Comparison of ENCODE assay signal across 8 cellular contexts in the genomic region with DNA sequence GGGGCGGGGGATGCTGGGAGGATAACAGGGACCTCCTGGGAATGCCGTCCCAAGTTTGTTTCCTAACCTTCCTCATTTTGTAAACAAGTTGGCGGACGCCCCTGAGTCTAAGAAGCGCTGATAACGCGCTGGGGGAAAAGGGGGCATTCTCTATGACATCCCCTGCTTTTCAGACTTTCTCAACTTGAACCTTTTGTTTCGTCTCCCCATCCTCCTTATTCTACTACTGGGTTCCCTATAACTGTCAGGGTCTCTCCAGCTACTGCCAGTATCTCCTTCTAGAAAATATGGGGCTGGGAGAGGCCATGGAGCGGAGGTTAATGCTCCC. TPM values are rescaled to one million over a fixed set of nuclear protein-coding genes. Genes with fewer than 3 reads are reported as not detected.
A peak's percentile ranks its signal among the peaks of the same experiment; 100 is the strongest.
DNase-seq lines count a peak whose midpoint lies in the region; ATAC-seq and TF ChIP-seq lines count a peak whose summit lies in the region.

No MANE protein-coding gene starts in this region.

- CTCF ChIA-PET in AG04449 (lab: Yijun Ruan, JAX) = no interaction called here
- CTCF ChIA-PET in naive thymus-derived CD4-positive, alpha-beta T cell (lab: Charles Lee) = no interaction called here

- intact Hi-C loops in colonic mucosa (cut with DNase I) = no loop called here
- intact Hi-C loops in naive thymus-derived CD4-positive, alpha-beta T cell (cut with micrococcal nuclease) = loop anchor here (5.0 to 10.0 kb wide), 2 partner anchors 47 to 684 kb away; partner anchors contain the start of gene SERGEF (in 1 of the 2)

- H3K36me3 Mint-ChIP-seq in naive thymus-derived CD4-positive, alpha-beta T cell = no peaks in the 10 kb centered on the region

- H3K9me3 Mint-ChIP-seq in naive thymus-derived CD4-positive, alpha-beta T cell = no peaks in the 10 kb centered on the region

- no peaks in the 10 kb centered on the region for H3K9me3 ChIP-seq in colonic mucosa
- no peaks in the 10 kb centered on the region for H3K9me3 ChIP-seq in naive thymus-derived CD4-positive, alpha-beta T cell (ENCODE audit: control insufficient read depth in 2 of 3, low read length in 3 of 3)

- ATAC-seq in naive thymus-derived CD4-positive, alpha-beta T cell = no peak
- ATAC-seq in GM18868 (IDR thresholded peaks at IDR 0.05; ENCODE audit: unreplicated experiment) = no peak

- H3K9ac ChIP-seq in colonic mucosa (ENCODE audit: low read depth in 2 of 2, low read length in 2 of 2) = peak overlapping the region; percentile 47 to 83

- H3K36me3 ChIP-seq in colonic mucosa = no peaks in the 10 kb centered on the region
- H3K36me3 ChIP-seq in naive thymus-derived CD4-positive, alpha-beta T cell (ENCODE audit: control insufficient read depth in 2 of 3, insufficient read depth in 3 of 3, low read length in 3 of 3) = no peaks in the 10 kb centered on the region

- H3K4me1 Mint-ChIP-seq in naive thymus-derived CD4-positive, alpha-beta T cell = peaks cover 12 to 30% (median 20%) of the 10 kb centered on the region in 7 donors

- H3K4me3 Mint-ChIP-seq in naive thymus-derived CD4-positive, alpha-beta T cell = peak overlapping the region; percentile 61 to 89 (median 82)

- H3K27me3 Mint-ChIP-seq in naive thymus-derived CD4-positive, alpha-beta T cell = peaks cover 0 to 45% (median 0%) of the 10 kb centered on the region in 5 donors

- no peak overlapping the region for H3K27ac ChIP-seq in colonic mucosa
- peak overlapping the region; percentile 72 for H3K27ac ChIP-seq in naive thymus-derived CD4-positive, alpha-beta T cell (ENCODE audit: low read depth, low read length)

- POLR2A ChIA-PET in AG04449 (lab: Yijun Ruan, JAX) = no interaction called here
- POLR2A ChIA-PET in naive thymus-derived CD4-positive, alpha-beta T cell (lab: Charles Lee) = interaction anchor here (0.9 to 2.1 kb wide), 3 partner anchors 9 to 65 kb away, joined by 4 to 12 read pairs (median 6); partner anchors contain the start of gene SPTY2D1

- TF ChIP-seq CTCF in AG04449 (IDR thresholded peaks at IDR 0.05; ENCODE audit: insufficient read depth, low read length, missing control alignments) (no peak), colonic mucosa (IDR thresholded peaks at IDR 0.05) (no peak)

- H3K4me3 ChIP-seq in AG04449 (ENCODE audit: low read depth, low read length) (peak overlapping the region; percentile 61), colonic mucosa (peak overlapping the region; percentile 66)
- peak overlapping the region; percentile 57 for H3K4me3 ChIP-seq in Jurkat, Clone E6-1 (ENCODE audit: low read length)
- peak overlapping the region; percentile 42 for H3K4me3 ChIP-seq in naive thymus-derived CD4-positive, alpha-beta T cell (ENCODE audit: low read length)

- DNase-seq in AG04449 (ENCODE audit: low read depth, low spot score) = no peak
- no peak for DNase-seq in Jurkat, Clone E6-1 (ENCODE audit: low read depth, low spot score)
- DNase-seq in colonic mucosa = no peak
- no peak for DNase-seq in naive thymus-derived CD4-positive, alpha-beta T cell
- no peak for DNase-seq in stimulated activated CD4-positive, alpha-beta T cell treated with anti-CD3 and anti-CD28 coated beads, Interleukin-2, amount 100 ng/mL, for 24 hours
- no peak for DNase-seq in epidermal melanocyte (ENCODE audit: insufficient read length, low spot score)
- DNase-seq in NCI-H82 (lab: John Stamatoyannopoulos, UW) = no peak

- H3K4me1 ChIP-seq in colonic mucosa = no peaks in the 10 kb centered on the region
- H3K4me1 ChIP-seq in naive thymus-derived CD4-positive, alpha-beta T cell (ENCODE audit: control insufficient read depth in 2 of 2, insufficient read depth in 2 of 2, low read length in 2 of 2) = peaks cover 6% of the 10 kb centered on the region in 2 donors

- H3K27ac Mint-ChIP-seq in naive thymus-derived CD4-positive, alpha-beta T cell = peak overlapping the region; percentile 42 to 88 (median 84)

- H3K27me3 ChIP-seq in colonic mucosa = no peaks in the 10 kb centered on the region
- no peaks in the 10 kb centered on the region for H3K27me3 ChIP-seq in naive thymus-derived CD4-positive, alpha-beta T cell (ENCODE audit: control insufficient read depth in 2 of 2, insufficient read depth in 2 of 2, low read length in 2 of 2)

RNA-seq across cellular contexts. Expression of gene TMEM86A, which starts 0.7 kb away (rescaled TPM):
- 1.3 TPM for polyA plus RNA-seq in Jurkat, Clone E6-1 (2012; ENCODE audit: insufficient read depth, insufficient read length)
- total RNA-seq in colonic mucosa = 1 to 10 TPM in 1 of 2 donors, under 1 TPM in 1; 0.89 to 1.4 TPM
- total RNA-seq in naive thymus-derived CD4-positive, alpha-beta T cell = 1 to 10 TPM in 4 of 5 experiments, under 1 TPM in 1; 0.53 to 6.5 (median 5.5) TPM
- polyA plus RNA-seq in naive thymus-derived CD4-positive, alpha-beta T cell = 1 to 10 TPM in 1 of 2 donors, under 1 TPM in 1; 0.69 to 1.3 TPM

RNA-seq across cellular contexts. Expression of gene IGSF22, which starts 26.8 kb away (rescaled TPM):
- polyA plus RNA-seq in Jurkat, Clone E6-1 (2012; ENCODE audit: insufficient read depth, insufficient read length) = not detected
- 1 to 10 TPM in 1 of 2 donors, under 1 TPM in 1; 0.42 to 1.3 TPM for total RNA-seq in colonic mucosa
- total RNA-seq in naive thymus-derived CD4-positive, alpha-beta T cell = 1 to 10 TPM; 1.5 to 5.8 (median 4.5) TPM
- polyA plus RNA-seq in naive thymus-derived CD4-positive, alpha-beta T cell = 1 to 10 TPM; 2.0 to 2.6 TPM
